1 cellular context compared by ENCODE assay signal in the genomic region with DNA sequence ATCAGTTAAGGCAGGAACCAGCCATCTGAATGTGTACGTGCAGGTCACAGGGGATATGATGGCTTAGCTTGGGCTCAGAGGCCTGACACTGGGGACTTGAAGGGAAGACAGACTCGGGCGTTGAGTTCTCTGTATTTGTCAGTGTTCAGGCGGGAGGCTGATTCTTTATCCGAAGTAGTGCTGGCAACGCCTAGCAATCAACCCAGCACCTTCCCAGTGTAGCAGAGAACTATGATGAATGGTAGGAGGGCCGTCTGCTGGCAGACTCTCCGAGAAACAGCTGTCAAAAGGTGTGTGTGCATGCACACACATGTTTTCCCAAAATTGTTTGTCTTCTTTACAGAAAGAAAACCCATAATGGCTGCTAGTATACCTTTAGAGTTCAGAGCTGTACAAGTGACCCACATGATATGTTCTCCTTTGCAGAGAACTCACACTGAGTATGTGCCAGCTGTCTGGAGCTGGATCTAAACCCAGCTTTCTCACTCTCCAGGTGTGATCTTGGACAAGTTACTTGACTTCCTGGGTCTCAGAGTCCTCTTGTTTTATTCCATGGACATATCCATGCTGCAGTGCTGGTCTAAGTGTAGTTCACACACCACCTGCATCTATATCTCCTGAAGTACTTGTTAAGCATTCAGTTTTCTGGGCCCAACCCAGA.
TF ChIP-seq lines count a peak whose summit lies in the region.

No MANE protein-coding gene starts in this region.

TF ChIP-seq in K562, 482 proteins besides CTCF, POLR2A, EP300 and RAD21:
- TF ChIP-seq, protein P1, sequence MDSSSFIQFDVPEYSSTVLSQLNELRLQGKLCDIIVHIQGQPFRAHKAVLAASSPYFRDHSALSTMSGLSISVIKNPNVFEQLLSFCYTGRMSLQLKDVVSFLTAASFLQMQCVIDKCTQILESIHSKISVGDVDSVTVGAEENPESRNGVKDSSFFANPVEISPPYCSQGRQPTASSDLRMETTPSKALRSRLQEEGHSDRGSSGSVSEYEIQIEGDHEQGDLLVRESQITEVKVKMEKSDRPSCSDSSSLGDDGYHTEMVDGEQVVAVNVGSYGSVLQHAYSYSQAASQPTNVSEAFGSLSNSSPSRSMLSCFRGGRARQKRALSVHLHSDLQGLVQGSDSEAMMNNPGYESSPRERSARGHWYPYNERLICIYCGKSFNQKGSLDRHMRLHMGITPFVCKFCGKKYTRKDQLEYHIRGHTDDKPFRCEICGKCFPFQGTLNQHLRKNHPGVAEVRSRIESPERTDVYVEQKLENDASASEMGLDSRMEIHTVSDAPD (CRISPR knock-in tag; IDR thresholded peaks at IDR 0.05): no peak
- TF ChIP-seq, protein P2, sequence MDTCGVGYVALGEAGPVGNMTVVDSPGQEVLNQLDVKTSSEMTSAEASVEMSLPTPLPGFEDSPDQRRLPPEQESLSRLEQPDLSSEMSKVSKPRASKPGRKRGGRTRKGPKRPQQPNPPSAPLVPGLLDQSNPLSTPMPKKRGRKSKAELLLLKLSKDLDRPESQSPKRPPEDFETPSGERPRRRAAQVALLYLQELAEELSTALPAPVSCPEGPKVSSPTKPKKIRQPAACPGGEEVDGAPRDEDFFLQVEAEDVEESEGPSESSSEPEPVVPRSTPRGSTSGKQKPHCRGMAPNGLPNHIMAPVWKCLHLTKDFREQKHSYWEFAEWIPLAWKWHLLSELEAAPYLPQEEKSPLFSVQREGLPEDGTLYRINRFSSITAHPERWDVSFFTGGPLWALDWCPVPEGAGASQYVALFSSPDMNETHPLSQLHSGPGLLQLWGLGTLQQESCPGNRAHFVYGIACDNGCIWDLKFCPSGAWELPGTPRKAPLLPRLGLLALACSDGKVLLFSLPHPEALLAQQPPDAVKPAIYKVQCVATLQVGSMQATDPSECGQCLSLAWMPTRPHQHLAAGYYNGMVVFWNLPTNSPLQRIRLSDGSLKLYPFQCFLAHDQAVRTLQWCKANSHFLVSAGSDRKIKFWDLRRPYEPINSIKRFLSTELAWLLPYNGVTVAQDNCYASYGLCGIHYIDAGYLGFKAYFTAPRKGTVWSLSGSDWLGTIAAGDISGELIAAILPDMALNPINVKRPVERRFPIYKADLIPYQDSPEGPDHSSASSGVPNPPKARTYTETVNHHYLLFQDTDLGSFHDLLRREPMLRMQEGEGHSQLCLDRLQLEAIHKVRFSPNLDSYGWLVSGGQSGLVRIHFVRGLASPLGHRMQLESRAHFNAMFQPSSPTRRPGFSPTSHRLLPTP (IDR thresholded peaks at IDR 0.05; ENCODE audit: borderline replicate concordance, extremely low read depth, insufficient read length): no peak
- TF ChIP-seq ESRRB (CRISPR knock-in tag; IDR thresholded peaks at IDR 0.05; ENCODE audit: borderline replicate concordance) (no peak), POLR2AphosphoS2 (IDR thresholded peaks at IDR 0.05; ENCODE audit: low read length) (no peak), ZKSCAN1 (IDR thresholded peaks at IDR 0.05; ENCODE audit: low read depth, low read length) (no peak), ZNF707 (CRISPR knock-in tag; conservative IDR thresholded peaks at IDR 0.05) (no peak), SMAD1 (IDR thresholded peaks at IDR 0.05; ENCODE audit: low read depth, low read length, partially characterized antibody) (no peak), TAF9B (IDR thresholded peaks at IDR 0.05; ENCODE audit: partially characterized antibody) (no peak), CBX1 (IDR thresholded peaks at IDR 0.05; ENCODE audit: low read depth) (no peak), TBL1XR1 (IDR thresholded peaks at IDR 0.05; ENCODE audit: low read length in 2 of 2) (no peak), HDAC3 (IDR thresholded peaks at IDR 0.05; ENCODE audit: borderline replicate concordance, partially characterized antibody) (no peak), SMARCA5 (IDR thresholded peaks at IDR 0.05) (no peak), FOXM1 (IDR thresholded peaks at IDR 0.05; ENCODE audit: low read depth) (no peak), FOXM1 (CRISPR knock-in tag; IDR thresholded peaks at IDR 0.05; ENCODE audit: low read depth) (no peak), KLF6 (CRISPR knock-in tag; IDR thresholded peaks at IDR 0.05; ENCODE audit: borderline replicate concordance) (no peak), ZNF507 (tag; conservative IDR thresholded peaks at IDR 0.05) (no peak), ZNF830 (CRISPR knock-in tag; IDR thresholded peaks at IDR 0.05) (no peak), ZNF3 (CRISPR knock-in tag; IDR thresholded peaks at IDR 0.05) (no peak)
- TF ChIP-seq, protein P3, sequence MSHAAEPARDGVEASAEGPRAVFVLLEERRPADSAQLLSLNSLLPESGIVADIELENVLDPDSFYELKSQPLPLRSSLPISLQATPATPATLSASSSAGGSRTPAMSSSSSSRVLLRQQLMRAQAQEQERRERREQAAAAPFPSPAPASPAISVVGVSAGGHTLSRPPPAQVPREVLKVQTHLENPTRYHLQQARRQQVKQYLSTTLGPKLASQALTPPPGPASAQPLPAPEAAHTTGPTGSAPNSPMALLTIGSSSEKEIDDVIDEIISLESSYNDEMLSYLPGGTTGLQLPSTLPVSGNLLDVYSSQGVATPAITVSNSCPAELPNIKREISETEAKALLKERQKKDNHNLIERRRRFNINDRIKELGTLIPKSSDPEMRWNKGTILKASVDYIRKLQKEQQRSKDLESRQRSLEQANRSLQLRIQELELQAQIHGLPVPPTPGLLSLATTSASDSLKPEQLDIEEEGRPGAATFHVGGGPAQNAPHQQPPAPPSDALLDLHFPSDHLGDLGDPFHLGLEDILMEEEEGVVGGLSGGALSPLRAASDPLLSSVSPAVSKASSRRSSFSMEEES (CRISPR knock-in tag; IDR thresholded peaks at IDR 0.05): no peak
